ENCODE assay signal across 8 cellular contexts in genomic region chr3:49017646-49017977, GRCh38. TPM values are rescaled to one million over a fixed set of nuclear protein-coding genes. Genes with fewer than 3 reads are reported as not detected.
A peak's percentile ranks its signal among the peaks of the same experiment; 100 is the strongest.
DNase-seq lines count a peak whose midpoint lies in the region; ATAC-seq and TF ChIP-seq lines count a peak whose summit lies in the region.

No MANE protein-coding gene starts in this region.

- H3K4me3 ChIP-seq in WERI-Rb-1 (ENCODE audit: low read depth, low read length) (peak overlapping the region; percentile 74), iPS-18a (ENCODE audit: low read length) (peak overlapping the region; percentile 72)

- H3K9me3 Mint-ChIP-seq in activated CD8-positive, alpha-beta memory T cell treated with anti-CD3 and anti-CD28 coated beads, Interleukin-2, amount 10 ng/mL, durations not matched to agents 7 days and 5 days (ENCODE audit: low read depth): no peaks in the 10 kb centered on the region

- CTCF ChIA-PET in activated CD8-positive, alpha-beta memory T cell treated with anti-CD3 and anti-CD28 coated beads, Interleukin-2, amount 10 ng/mL, durations not matched to agents 7 days and 5 days (lab: Charles Lee): interaction anchor here (1.1 to 9.4 kb wide), 4 partner anchors 10 to 119 kb away, joined by 3 to 101 read pairs (median 48); partner anchors contain the start of genes P4HTM, SLC25A20 and WDR6

- peaks cover 31% of the 10 kb centered on the region for H3K4me1 Mint-ChIP-seq in activated CD8-positive, alpha-beta memory T cell treated with anti-CD3 and anti-CD28 coated beads, Interleukin-2, amount 10 ng/mL, durations not matched to agents 7 days and 5 days

- H3K36me3 Mint-ChIP-seq in activated CD8-positive, alpha-beta memory T cell treated with anti-CD3 and anti-CD28 coated beads, Interleukin-2, amount 10 ng/mL, durations not matched to agents 7 days and 5 days: peaks cover 16% of the 10 kb centered on the region

- H3K4me3 Mint-ChIP-seq in activated CD8-positive, alpha-beta memory T cell treated with anti-CD3 and anti-CD28 coated beads, Interleukin-2, amount 10 ng/mL, durations not matched to agents 7 days and 5 days: peak overlapping the region; percentile 90

- no peaks in the 10 kb centered on the region for H3K27me3 Mint-ChIP-seq in activated CD8-positive, alpha-beta memory T cell treated with anti-CD3 and anti-CD28 coated beads, Interleukin-2, amount 10 ng/mL, durations not matched to agents 7 days and 5 days

- H3K9me3 ChIP-seq in WERI-Rb-1 (ENCODE audit: severe bottlenecking) (no peaks in the 10 kb centered on the region), iPS-18a (ENCODE audit: control insufficient read depth, low read depth, low read length) (no peaks in the 10 kb centered on the region)

- peak overlapping the region; percentile 89 for H3K27ac Mint-ChIP-seq in activated CD8-positive, alpha-beta memory T cell treated with anti-CD3 and anti-CD28 coated beads, Interleukin-2, amount 10 ng/mL, durations not matched to agents 7 days and 5 days

- ATAC-seq in activated CD8-positive, alpha-beta memory T cell treated with anti-CD3 and anti-CD28 coated beads, Interleukin-2, amount 10 ng/mL, durations not matched to agents 7 days and 5 days: no peak
- ATAC-seq in GM19463 (IDR thresholded peaks at IDR 0.05; ENCODE audit: unreplicated experiment) (no peak), GM21526 (IDR thresholded peaks at IDR 0.05; ENCODE audit: low FRiP score, unreplicated experiment) (no peak), HG02938 (IDR thresholded peaks at IDR 0.05; ENCODE audit: unreplicated experiment) (no peak)

- H3K27me3 ChIP-seq in WERI-Rb-1 (ENCODE audit: insufficient read depth, low read depth, severe bottlenecking) (no peaks in the 10 kb centered on the region), iPS-18a (ENCODE audit: control insufficient read depth, insufficient read depth, low read length) (no peaks in the 10 kb centered on the region)

- peak overlapping the region; percentile 41 for H3K9ac ChIP-seq in iPS-18a (ENCODE audit: low read length)

- DNase-seq in activated CD8-positive, alpha-beta memory T cell treated with anti-CD3 and anti-CD28 coated beads, Interleukin-2, amount 10 ng/mL, durations not matched to agents 7 days and 5 days: no peak
- no peak for DNase-seq in activated CD8-positive, alpha-beta memory T cell treated with anti-CD3 and anti-CD28 coated beads, Interleukin-2, amount 50 U/mL, for 48 hours
- DNase-seq in WERI-Rb-1 (no peak), substantia nigra (lab: John Stamatoyannopoulos, UW) (no peak)

- H3K27ac ChIP-seq in WERI-Rb-1: peak overlapping the region; percentile 66
- H3K27ac ChIP-seq in iPS-18a (ENCODE audit: low read length): no peak overlapping the region
- H3K27ac ChIP-seq in substantia nigra (ENCODE audit: low read depth, low read length, poor library complexity, severe bottlenecking): peak overlapping the region; percentile 78

- H3K36me3 ChIP-seq in WERI-Rb-1: peaks cover 39% of the 10 kb centered on the region
- peaks cover 33% of the 10 kb centered on the region for H3K36me3 ChIP-seq in iPS-18a (ENCODE audit: control insufficient read depth, low read depth, low read length)

- peaks cover 6% of the 10 kb centered on the region for H3K4me1 ChIP-seq in iPS-18a (ENCODE audit: control insufficient read depth, low read depth, low read length)

- TF ChIP-seq CTCF in WERI-Rb-1 (IDR thresholded peaks at IDR 0.05; ENCODE audit: low read depth, low read length): no peak

RNA-seq across cellular contexts. Expression of gene DALRD3, which starts 0.8 kb away (rescaled TPM):
- total RNA-seq in activated CD8-positive, alpha-beta memory T cell treated with anti-CD3 and anti-CD28 coated beads, Interleukin-2, amount 10 ng/mL, durations not matched to agents 7 days and 5 days: 10 to 100 TPM; 25.8 to 29.9 TPM

RNA-seq across cellular contexts. Expression of gene NDUFAF3, which starts 4.3 kb away (rescaled TPM):
- 100 to 1,000 TPM in 1 of 2 experiments, 10 to 100 TPM in 1; 94.3 to 101 TPM for total RNA-seq in activated CD8-positive, alpha-beta memory T cell treated with anti-CD3 and anti-CD28 coated beads, Interleukin-2, amount 10 ng/mL, durations not matched to agents 7 days and 5 days

RNA-seq across cellular contexts. Expression of gene WDR6, which starts 10.4 kb away (rescaled TPM):
- 100 to 1,000 TPM; 130 to 154 TPM for total RNA-seq in activated CD8-positive, alpha-beta memory T cell treated with anti-CD3 and anti-CD28 coated beads, Interleukin-2, amount 10 ng/mL, durations not matched to agents 7 days and 5 days

RNA-seq across cellular contexts. Expression of gene IMPDH2, which starts 11.6 kb away (rescaled TPM):
- 100 to 1,000 TPM; 186 to 229 TPM for total RNA-seq in activated CD8-positive, alpha-beta memory T cell treated with anti-CD3 and anti-CD28 coated beads, Interleukin-2, amount 10 ng/mL, durations not matched to agents 7 days and 5 days

RNA-seq across cellular contexts. Expression of gene P4HTM, which starts 27.6 kb away (rescaled TPM):
- total RNA-seq in activated CD8-positive, alpha-beta memory T cell treated with anti-CD3 and anti-CD28 coated beads, Interleukin-2, amount 10 ng/mL, durations not matched to agents 7 days and 5 days: 10 to 100 TPM; 44.5 to 50.6 TPM
